8 cellular contexts compared by ENCODE assay signal in the genomic region with DNA sequence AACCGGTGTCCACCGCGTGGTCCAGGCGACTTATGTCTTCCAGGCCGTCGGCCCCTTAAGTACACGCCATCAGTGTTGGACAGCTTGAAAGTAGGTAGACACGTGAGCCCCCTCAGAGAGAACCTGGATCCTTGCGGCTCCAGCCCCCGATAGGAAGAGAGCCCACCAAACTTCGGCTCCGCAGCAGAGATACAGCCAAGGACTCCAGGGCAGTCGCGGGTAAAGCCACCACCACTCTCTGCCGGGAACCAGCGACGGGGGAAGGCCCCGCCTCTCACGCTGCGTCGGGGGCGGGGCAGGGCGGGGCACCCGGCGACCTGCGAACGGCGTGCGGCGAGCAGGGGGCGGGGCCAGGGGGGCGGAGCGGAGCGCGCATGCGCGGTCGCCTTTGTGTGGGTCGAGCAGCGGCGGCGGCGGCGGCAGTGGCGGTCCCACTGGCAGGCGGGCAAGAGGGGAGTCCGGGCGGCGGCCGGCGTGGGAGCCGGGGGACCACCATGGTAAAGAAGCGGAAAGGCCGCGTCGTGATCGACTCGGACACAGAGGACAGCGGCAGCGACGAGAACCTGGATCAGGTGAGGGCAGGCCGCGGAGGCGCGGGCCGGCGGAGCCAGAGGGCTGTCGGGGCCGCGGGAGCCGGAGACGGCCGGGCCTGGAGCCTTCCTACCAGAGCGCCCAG. TPM values are rescaled to one million over a fixed set of nuclear protein-coding genes. Genes with fewer than 3 reads are reported as not detected.
DNase-seq lines count a peak whose midpoint lies in the region; ATAC-seq and TF ChIP-seq lines count a peak whose summit lies in the region.

Gene RTF1, plus strand, starts transcription at position 354 of the 676 bp plus-strand sequence. Its CDS starts 21 bp downstream, at position 375.

- ATAC-seq in HG02852 (IDR thresholded peaks at IDR 0.05; ENCODE audit: unreplicated experiment) (peak; percentile 80), left ventricle myocardium superior (peak; percentile 98), psoas muscle (peak; percentile 97 to 98 (median 98))

- H3K27me3 ChIP-seq in psoas muscle (ENCODE audit: insufficient read depth in 3 of 3, low read length in 2 of 3) = no peaks in the 10 kb centered on the region

- TF ChIP-seq CTCF in GM13976 (IDR thresholded peaks at IDR 0.05; ENCODE audit: borderline replicate concordance, control extremely low read depth, extremely low read depth, insufficient read depth, missing control alignments) (no peak), psoas muscle (IDR thresholded peaks at IDR 0.05) (no peak)

- H3K4me1 ChIP-seq in psoas muscle (peaks cover 27% of the 10 kb centered on the region), urinary bladder (ENCODE audit: insufficient read depth) (no peaks in the 10 kb centered on the region)

- intact Hi-C loops in left ventricle myocardium superior (cut with micrococcal nuclease) = no loop called here
- intact Hi-C loops in psoas muscle (cut with DNase I) = no loop called here

- H3K4me3 ChIP-seq in psoas muscle = peak within 1 kb of the TSS; percentile 100
- peak within 1 kb of the TSS; percentile 89 for H3K4me3 ChIP-seq in urinary bladder (ENCODE audit: low read depth, low read length)

- H3K36me3 ChIP-seq in psoas muscle (ENCODE audit: insufficient read depth in 1 of 2, low read depth in 1 of 2) = no peaks in the 10 kb centered on the region
- H3K36me3 ChIP-seq in urinary bladder (ENCODE audit: insufficient read depth) = no peaks in the 10 kb centered on the region

- WGBS in psoas muscle, 3 donors = 0 to 1% (median 0%) methylated on average over 37 to 74 of the region's 74 CpGs
- WGBS in urinary bladder = under 1% methylated on average over 74 of the region's 74 CpGs

- H3K9me3 ChIP-seq in psoas muscle = no peaks in the 10 kb centered on the region

- H3K27ac ChIP-seq in angular gyrus (ENCODE audit: low read depth, low read length) (peak within 1 kb of the TSS; percentile 73), psoas muscle (peak within 1 kb of the TSS; percentile 90), urinary bladder (ENCODE audit: low read depth) (peak within 1 kb of the TSS; percentile 76)

- in situ Hi-C loops in GM13976 (cut with MboI; ENCODE audit: low sequenced_read_pairs, unreplicated experiment) = no loop called here

- peak; percentile 98 for DNase-seq in GM13976 (ENCODE audit: low spot score)
- peak; percentile 43 for DNase-seq in NCI-H146 treated with DMSO at 0.1 percent for 48 hours (lab: John Stamatoyannopoulos, UW; ENCODE audit: unreplicated experiment)
- peak; percentile 93 to 98 (median 95) for DNase-seq in T-helper 2 cell
- peak; percentile 98 for DNase-seq in left ventricle myocardium superior
- peak; percentile 95 to 98 for DNase-seq in psoas muscle

RNA-seq across cellular contexts. Expression of gene RTF1, which starts in this region (rescaled TPM):
- total RNA-seq in left ventricle myocardium superior (26.8 TPM), psoas muscle (10 to 100 TPM; 27.0 to 40.3 (median 32.2) TPM), urinary bladder (34.0 TPM)
- polyA plus RNA-seq in psoas muscle (10 to 100 TPM; 12.2 to 28.4 (median 15.1) TPM), urinary bladder (30.5 TPM)

Comparison
In these comparisons a context has a peak if more than half of its experiments do, and no peak if none do; other contexts are left out.
1. Peak in every context shown above with its lines: DNase-seq, ATAC-seq, H3K4me3 ChIP-seq and H3K27ac ChIP-seq.
2. DNase-seq: peak in every context shown above with its lines; median percentile 98 in GM13976; 98 in left ventricle myocardium superior; 96 in psoas muscle; 95 in T-helper 2 cell; 43 in NCI-H146 treated with DMSO at 0.1 percent for 48 hours.